28 cellular contexts compared by ENCODE assay signal in the genomic region with DNA sequence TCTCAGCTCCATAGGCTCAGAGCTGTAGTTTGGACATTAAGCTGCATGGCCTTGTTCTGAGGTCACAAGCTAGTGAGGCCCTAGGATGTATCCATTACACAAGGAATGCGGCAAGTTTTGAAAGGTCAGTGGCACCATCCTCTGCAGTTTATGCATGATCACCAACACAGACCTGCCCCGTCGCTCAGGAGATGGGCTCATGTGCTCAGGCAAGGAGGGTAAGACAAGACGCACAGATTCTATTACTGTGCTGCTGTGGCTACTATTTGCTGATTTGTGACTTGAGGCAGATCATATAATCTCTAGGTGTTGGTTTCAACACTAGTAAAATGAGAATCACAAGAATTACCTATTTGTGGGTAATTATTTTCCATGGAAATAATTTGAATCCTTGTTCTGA.
DNase-seq lines count a peak whose midpoint lies in the region; ATAC-seq, FAIRE-seq and TF ChIP-seq lines count a peak whose summit lies in the region.
"Had no signal": no experiment of that assay in that cellular context is flagged by ENCODE, and none has a peak within 500 bp of the region (broad histone marks: within the 10 kb centered on the region; RNA-seq: fewer than 3 reads in every experiment).

No MANE protein-coding gene starts in this region.

- H3F3A ChIP-seq in neural progenitor cell (ENCODE audit: low read depth), result no peaks in the 10 kb centered on the region

- BruUV-seq in HepG2 (replicated peaks; lab: Mats Ljungman, UMichigan), result no TSS peak

- POLR2A ChIA-PET in HepG2 (lab: Yijun Ruan, JAX), result no interaction called here

- no peak for TF ChIP-seq POLR2A in HepG2 (IDR thresholded peaks at IDR 0.05; ENCODE audit: insufficient read depth in 1 of 2, low read depth in 2 of 2, low read length in 2 of 2)
- no peak for TF ChIP-seq POLR2A in right lobe of liver (IDR thresholded peaks at IDR 0.05)
- no peak for TF ChIP-seq POLR2A in gastrocnemius medialis (IDR thresholded peaks at IDR 0.05)

- H3K79me2 ChIP-seq in HepG2 (ENCODE audit: insufficient read depth, low read length) (no peaks in the 10 kb centered on the region), neural progenitor cell (ENCODE audit: low read depth) (no peaks in the 10 kb centered on the region)

- no peaks in the 10 kb centered on the region for H3K4me1 ChIP-seq in HepG2 (ENCODE audit: insufficient read depth, low read length)
- no peaks in the 10 kb centered on the region for H3K4me1 ChIP-seq in right lobe of liver
- no peaks in the 10 kb centered on the region for H3K4me1 ChIP-seq in neural progenitor cell
- H3K4me1 ChIP-seq in gastrocnemius medialis, result peaks cover 0 to 4% of the 10 kb centered on the region in 2 donors
- no peaks in the 10 kb centered on the region for H3K4me1 ChIP-seq in upper lobe of right lung
- H3K4me1 ChIP-seq: A549, Caco-2 had no signal

- no peak overlapping the region for H3K4me2 ChIP-seq in HepG2 (ENCODE audit: low read depth, low read length)
- H3K4me2 ChIP-seq in neural progenitor cell, result no peak overlapping the region
- H3K4me2 ChIP-seq: A549; BLaER1 treated with 17β-estradiol and CSF1 and Interleukin-3, amounts not matched to agents 10 nM and 100 nM had no signal

- FAIRE-seq in HepG2 (lab: Jason Lieb, UNC), result no peak
- FAIRE-seq: A549, D721Med, GM12878, GM12892, GM18507 had no signal

- no peaks in the 10 kb centered on the region for H3K9me3 Mint-ChIP-seq in neural progenitor cell
- H3K9me3 Mint-ChIP-seq: CD4-positive, alpha-beta T cell; CD8-positive, alpha-beta T cell had no signal

- CTCF ChIA-PET in HepG2 (lab: Yijun Ruan, JAX; ENCODE audit: low intra/inter-chr PET ratio, low total read pairs), result no interaction called here

- H3K9ac ChIP-seq in HepG2 (ENCODE audit: insufficient read depth, low read depth, low read length), result no peak overlapping the region
- H3K9ac ChIP-seq in neural progenitor cell, result no peak overlapping the region
- H3K9ac ChIP-seq: BLaER1 treated with 17β-estradiol and CSF1 and Interleukin-3, amounts not matched to agents 10 nM and 100 nM had no signal

- no peak overlapping the region for H3K4me3 Mint-ChIP-seq in neural progenitor cell
- H3K4me3 Mint-ChIP-seq: B cell; CD4-positive, alpha-beta T cell; CD8-positive, alpha-beta T cell had no signal

- H3K36me3 Mint-ChIP-seq in neural progenitor cell, result no peaks in the 10 kb centered on the region
- H3K36me3 Mint-ChIP-seq: CD8-positive, alpha-beta T cell had no signal

- ATAC-seq in HepG2 (peak; percentile 81), right lobe of liver (no peak), gastrocnemius medialis (peak; percentile 62 to 82), HG03565 (IDR thresholded peaks at IDR 0.05; ENCODE audit: unreplicated experiment) (no peak), upper lobe of right lung (no peak)
- ATAC-seq: CD8-positive, alpha-beta T cell; GM12878 had no signal

- no peaks in the 10 kb centered on the region for H3K27me3 Mint-ChIP-seq in neural progenitor cell (ENCODE audit: insufficient read depth, low read depth)

- intact Hi-C loops in HepG2 (cut with micrococcal nuclease; ENCODE audit: unreplicated experiment), result no loop called here
- intact Hi-C loops in right lobe of liver (cut with DNase I), result no loop called here
- intact Hi-C loops in gastrocnemius medialis (cut with DNase I; ENCODE audit: low total_unique reads), result no loop called here
- intact Hi-C loops in upper lobe of right lung (cut with DNase I), result no loop called here

- H3K9me3 ChIP-seq in HepG2 (ENCODE audit: low read length) (no peaks in the 10 kb centered on the region), right lobe of liver (no peaks in the 10 kb centered on the region), neural progenitor cell (ENCODE audit: low read depth) (no peaks in the 10 kb centered on the region), gastrocnemius medialis (no peaks in the 10 kb centered on the region), upper lobe of right lung (no peaks in the 10 kb centered on the region)
- H3K9me3 ChIP-seq: A549; BLaER1 treated with 17β-estradiol and CSF1 and Interleukin-3, amounts not matched to agents 10 nM and 100 nM; Caco-2 had no signal

- in situ Hi-C loops in HepG2 (cut with HindIII; ENCODE audit: extremely low pct_ligation_motif_present, low pct_unique_long_range_greater_than_20kb), result no loop called here
- in situ Hi-C loops in gastrocnemius medialis (cut with MboI; ENCODE audit: low sequenced_read_pairs in 4 of 4), result no loop called here

- H3K27me3 ChIP-seq in HepG2 (ENCODE audit: control insufficient read depth in 1 of 2, insufficient read depth in 2 of 2, low read length in 2 of 2) (peaks cover 0 to 4% of the 10 kb centered on the region in 2 experiments; a peak in 1 of 5 replicates), right lobe of liver (no peaks in the 10 kb centered on the region), neural progenitor cell (no peaks in the 10 kb centered on the region), gastrocnemius medialis (no peaks in the 10 kb centered on the region), upper lobe of right lung (no peaks in the 10 kb centered on the region)
- H3K27me3 ChIP-seq: BLaER1 treated with 17β-estradiol and CSF1 and Interleukin-3, amounts not matched to agents 10 nM and 100 nM had no signal

- no peak overlapping the region for H3K27ac Mint-ChIP-seq in neural progenitor cell
- H3K27ac Mint-ChIP-seq: B cell; CD4-positive, alpha-beta T cell; CD8-positive, alpha-beta T cell had no signal

- TF ChIP-seq EP300 in HepG2 (IDR thresholded peaks at IDR 0.05; ENCODE audit: low read depth in 2 of 2, low read length in 2 of 2) (no peak), HepG2 (CRISPR knock-in tag; IDR thresholded peaks at IDR 0.05; ENCODE audit: borderline replicate concordance) (no peak)

- DNase-seq in HepG2 (ENCODE audit: low spot score) (no peak), right lobe of liver (no peak), left kidney (ENCODE audit: low read depth, low spot score) (peak; percentile 71), neural progenitor cell (ENCODE audit: low spot score) (peak; percentile 5), gastrocnemius medialis (no peak), upper lobe of right lung (no peak), NCI-H748 (lab: John Stamatoyannopoulos, UW; ENCODE audit: unreplicated experiment) (no peak)
- DNase-seq: AML-193; Caco-2; Calu3; CD4-positive, alpha-beta T cell; CD8-positive, alpha-beta T cell; DMS153; DMS53; DMS79; DND-41; EL; GDM1 had no signal

- H3K27ac ChIP-seq in HepG2 (ENCODE audit: extremely low read length, insufficient read depth, low read length), result no peak overlapping the region
- H3K27ac ChIP-seq in right lobe of liver, result no peak overlapping the region
- H3K27ac ChIP-seq in neural progenitor cell, result no peak overlapping the region
- H3K27ac ChIP-seq in gastrocnemius medialis, result peak overlapping the region; percentile 3 to 51 (median 33)
- no peak overlapping the region for H3K27ac ChIP-seq in upper lobe of right lung
- H3K27ac ChIP-seq: 22Rv1; A549; BLaER1 treated with 17β-estradiol and CSF1 and Interleukin-3, amounts not matched to agents 10 nM and 100 nM; C4-2B had no signal

- no peaks in the 10 kb centered on the region for H3K36me3 ChIP-seq in HepG2 (replicated peaks in 1 of 2; ENCODE audit: control insufficient read depth in 1 of 2, insufficient read depth in 2 of 2, low read length in 2 of 2)
- H3K36me3 ChIP-seq in right lobe of liver, result no peaks in the 10 kb centered on the region
- no peaks in the 10 kb centered on the region for H3K36me3 ChIP-seq in neural progenitor cell
- no peaks in the 10 kb centered on the region for H3K36me3 ChIP-seq in gastrocnemius medialis
- no peaks in the 10 kb centered on the region for H3K36me3 ChIP-seq in upper lobe of right lung
- H3K36me3 ChIP-seq: BLaER1 treated with 17β-estradiol and CSF1 and Interleukin-3, amounts not matched to agents 10 nM and 100 nM had no signal

- H4K20me1 ChIP-seq in HepG2 (ENCODE audit: insufficient read depth, low read length) (no peaks in the 10 kb centered on the region), neural progenitor cell (ENCODE audit: low read depth) (no peaks in the 10 kb centered on the region)
- H4K20me1 ChIP-seq: BLaER1 treated with 17β-estradiol and CSF1 and Interleukin-3, amounts not matched to agents 10 nM and 100 nM had no signal

- H2AFZ ChIP-seq in HepG2 (ENCODE audit: low read length) (peak overlapping the region; percentile 17), neural progenitor cell (replicated peaks) (no peak overlapping the region)

- TF ChIP-seq RAD21 in HepG2 (CRISPR knock-in tag; IDR thresholded peaks at IDR 0.05), result no peak

- H3K4me3 ChIP-seq in HepG2 (replicated peaks in 1 of 3; ENCODE audit: insufficient read depth in 1 of 3, low read depth in 2 of 3, low read length in 3 of 3) (no peak overlapping the region), right lobe of liver (no peak overlapping the region), neural progenitor cell (no peak overlapping the region), gastrocnemius medialis (no peak overlapping the region), upper lobe of right lung (no peak overlapping the region)
- H3K4me3 ChIP-seq: A549; BLaER1 treated with 17β-estradiol and CSF1 and Interleukin-3, amounts not matched to agents 10 nM and 100 nM; GM12878 had no signal

- TF ChIP-seq CTCF in HepG2 (CRISPR knock-in tag; IDR thresholded peaks at IDR 0.05) (no peak), right lobe of liver (IDR thresholded peaks at IDR 0.05) (no peak), neural progenitor cell (IDR thresholded peaks at IDR 0.05) (no peak), gastrocnemius medialis (IDR thresholded peaks at IDR 0.05 in 4 of 5, conservative IDR thresholded peaks at IDR 0.05 in 1 of 5) (no peak), upper lobe of right lung (IDR thresholded peaks at IDR 0.05) (no peak)

- H3K4me1 Mint-ChIP-seq in neural progenitor cell, result no peaks in the 10 kb centered on the region
- H3K4me1 Mint-ChIP-seq: B cell had no signal

- WGBS in HepG2 (ENCODE audit: low lambda C conversion rate), result 28% methylated on average over 4 of the region's 4 CpGs
- 77% methylated on average over 4 of the region's 4 CpGs for WGBS in right lobe of liver (ENCODE audit: insufficient coverage, low coverage, low lambda C conversion rate, missing lambda C conversion rate)

TF ChIP-seq in HepG2, 621 proteins besides CTCF, POLR2A, EP300 and RAD21 (continues in another document):
- TF ChIP-seq, protein P1, sequence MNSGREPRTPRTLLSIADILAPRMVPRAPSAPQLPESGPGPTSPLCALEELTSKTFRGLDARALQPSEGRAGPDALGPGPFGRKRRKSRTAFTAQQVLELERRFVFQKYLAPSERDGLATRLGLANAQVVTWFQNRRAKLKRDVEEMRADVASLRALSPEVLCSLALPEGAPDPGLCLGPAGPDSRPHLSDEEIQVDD (CRISPR knock-in tag; IDR thresholded peaks at IDR 0.05; ENCODE audit: borderline replicate concordance), result no peak
- TF ChIP-seq SNAPC2 (CRISPR knock-in tag; IDR thresholded peaks at IDR 0.05), result no peak
- no peak for TF ChIP-seq ZNF33B (CRISPR knock-in tag; IDR thresholded peaks at IDR 0.05)
- no peak for TF ChIP-seq ZBTB7A (CRISPR knock-in tag; IDR thresholded peaks at IDR 0.05)
- TF ChIP-seq AHR (CRISPR knock-in tag; IDR thresholded peaks at IDR 0.05), result no peak
- TF ChIP-seq MLLT10 (CRISPR knock-in tag; IDR thresholded peaks at IDR 0.05), result no peak
- no peak for TF ChIP-seq ZNF263 (CRISPR knock-in tag; IDR thresholded peaks at IDR 0.05)
- TF ChIP-seq ETV5 (CRISPR knock-in tag; IDR thresholded peaks at IDR 0.05; ENCODE audit: borderline replicate concordance), result no peak

Comparison
In these comparisons a context has a peak if more than half of its experiments do, and no peak if none do; other contexts are left out.
1. ATAC-seq: peak in HepG2 (single experiment) and gastrocnemius medialis (2 of 2); none in right lobe of liver (0 of 4), HG03565 (single experiment) and upper lobe of right lung (single experiment).
2. DNase-seq: peak in left kidney (single experiment) and neural progenitor cell (single experiment); none in HepG2 (single experiment), right lobe of liver (0 of 3), gastrocnemius medialis (0 of 2), upper lobe of right lung (single experiment) and NCI-H748 (single experiment).
3. H3K27ac ChIP-seq: peak in gastrocnemius medialis (4 of 4); none in HepG2 (single experiment), right lobe of liver (0 of 3), neural progenitor cell (single experiment) and upper lobe of right lung (single experiment).